ENCODE assay signal across 8 cellular contexts in genomic region chr2:70553584-70554337, GRCh38. TPM values are rescaled to one million over a fixed set of nuclear protein-coding genes. Genes with fewer than 3 reads are reported as not detected.
DNase-seq lines count a peak whose midpoint lies in the region; ATAC-seq and TF ChIP-seq lines count a peak whose summit lies in the region.

Gene TGFA, minus strand, starts transcription at chr2:70553826. Its CDS starts 59 bp downstream, at chr2:70553767.

- ATAC-seq in GM21423 (IDR thresholded peaks at IDR 0.05; ENCODE audit: unreplicated experiment) (peak; percentile 74), thoracic aorta (ENCODE audit: insufficient number of reproducible peaks, low FRiP score, low read depth) (peak; percentile 65)

- H3K27me3 Mint-ChIP-seq in glutamatergic neuron (ENCODE audit: unreplicated experiment): peaks cover 24% of the 10 kb centered on the region

- H3K36me3 ChIP-seq in osteoblast (ENCODE audit: insufficient read depth, low read length) (no peaks in the 10 kb centered on the region), thoracic aorta (no peaks in the 10 kb centered on the region)

- peak; percentile 87 for TF ChIP-seq CTCF in glutamatergic neuron (IDR thresholded peaks at IDR 0.05; ENCODE audit: partially characterized antibody, unreplicated experiment)
- TF ChIP-seq CTCF in osteoblast (IDR thresholded peaks at IDR 0.05; ENCODE audit: extremely low read depth, low read depth, low read length): peak; percentile 51
- peak; percentile 69 for TF ChIP-seq CTCF in thoracic aorta (IDR thresholded peaks at IDR 0.05)

- peaks cover 52% of the 10 kb centered on the region for H3K27me3 ChIP-seq in osteoblast (ENCODE audit: insufficient read depth, low read length)
- H3K27me3 ChIP-seq in thoracic aorta (replicated peaks; ENCODE audit: insufficient read depth): no peaks in the 10 kb centered on the region

- peak within 1 kb of the TSS; percentile 72 for H3K4me2 ChIP-seq in osteoblast (ENCODE audit: insufficient read depth, low read length)

- DNase-seq in COLO829 (ENCODE audit: low spot score) (peak; percentile 26), SHP77 treated with DMSO at 0.1 percent for 48 hours (lab: John Stamatoyannopoulos, UW) (peak; percentile 60), glutamatergic neuron (peak; percentile 82), osteoblast (ENCODE audit: insufficient read length, low spot score, missing footprints) (peak; percentile 91), thoracic aorta (ENCODE audit: low spot score) (no peak)
- DNase-seq in Jurkat, Clone E6-1 (ENCODE audit: low read depth, low spot score): no peak
- peak; percentile 75 for DNase-seq in activated naive CD4-positive, alpha-beta T cell treated with Interleukin-2 at 50 U/mL for 16 hours

- H2AFZ ChIP-seq in osteoblast (ENCODE audit: low read length): peak within 1 kb of the TSS; percentile 59

- H3K27ac Mint-ChIP-seq in glutamatergic neuron (ENCODE audit: unreplicated experiment): no peak within 1 kb of the TSS

- H3K4me1 Mint-ChIP-seq in glutamatergic neuron (ENCODE audit: low read depth, unreplicated experiment): peaks cover 19% of the 10 kb centered on the region

- H3K79me2 ChIP-seq in osteoblast (ENCODE audit: insufficient read depth, low read length): no peaks in the 10 kb centered on the region

- H3K27ac ChIP-seq in osteoblast (ENCODE audit: low read depth, low read length): no peak within 1 kb of the TSS
- no peak within 1 kb of the TSS for H3K27ac ChIP-seq in thoracic aorta

- peak within 1 kb of the TSS; percentile 85 for H3K4me3 Mint-ChIP-seq in glutamatergic neuron (ENCODE audit: unreplicated experiment)

- H4K20me1 ChIP-seq in osteoblast (ENCODE audit: insufficient read depth, low read length): no peaks in the 10 kb centered on the region

- H3K9me3 ChIP-seq in osteoblast (ENCODE audit: low read depth, low read length) (no peaks in the 10 kb centered on the region), thoracic aorta (no peaks in the 10 kb centered on the region)

- H3K4me1 ChIP-seq in osteoblast (ENCODE audit: insufficient read depth, low read length) (peaks cover 8% of the 10 kb centered on the region), thoracic aorta (ENCODE audit: control insufficient read depth in 1 of 2, low read depth in 2 of 2) (peaks cover 3 to 19% of the 10 kb centered on the region in 2 donors)

- peak within 1 kb of the TSS; percentile 53 for H3K4me3 ChIP-seq in Jurkat, Clone E6-1 (ENCODE audit: low read length)
- H3K4me3 ChIP-seq in osteoblast (ENCODE audit: insufficient read depth, low read length) (peak within 1 kb of the TSS; percentile 67), thoracic aorta (peak within 1 kb of the TSS; percentile 86)

- H3K9me3 Mint-ChIP-seq in glutamatergic neuron (ENCODE audit: unreplicated experiment): no peaks in the 10 kb centered on the region

- H3K36me3 Mint-ChIP-seq in glutamatergic neuron (ENCODE audit: unreplicated experiment): no peaks in the 10 kb centered on the region

RNA-seq across cellular contexts. Expression of gene TGFA, which starts in this region (rescaled TPM):
- 3.2 TPM for polyA plus RNA-seq in Jurkat, Clone E6-1 (2012; ENCODE audit: insufficient read depth, insufficient read length)
- total RNA-seq in glutamatergic neuron (ENCODE audit: unreplicated experiment): 4.7 TPM
- not detected in 2 replicates for total RNA-seq in osteoblast
- total RNA-seq in thoracic aorta: 1 to 10 TPM; 1.1 to 1.9 TPM

Comparison
In these comparisons a context has a peak if more than half of its experiments do, and no peak if none do; other contexts are left out.
1. Peak in DNase-seq, H3K4me3 ChIP-seq and H3K4me2 ChIP-seq in osteoblast; RNA of the gene not detected or under 1 TPM.
2. DNase-seq: peak in COLO829 (single experiment), SHP77 treated with DMSO at 0.1 percent for 48 hours (single experiment), activated naive CD4-positive, alpha-beta T cell treated with Interleukin-2 at 50 U/mL for 16 hours (single experiment) and glutamatergic neuron (single experiment); none in Jurkat, Clone E6-1 (single experiment) and thoracic aorta (single experiment).
3. Peak in every context shown above with its lines, with median percentiles within 50 percentile points of each other: H3K4me3 ChIP-seq and CTCF ChIP-seq.